1 cellular context compared by ENCODE assay signal in genomic region chr12:95515197-95515596, GRCh38.
TF ChIP-seq lines count a peak whose summit lies in the region.

No MANE protein-coding gene starts in this region.

TF ChIP-seq in H1, 55 proteins besides CTCF, POLR2A, EP300 and RAD21:
- TF ChIP-seq CHD1 (IDR thresholded peaks at IDR 0.05; ENCODE audit: low read depth, low read length) (no peak), BCL11A (IDR thresholded peaks at IDR 0.05; ENCODE audit: low read depth in 2 of 2, low read length in 2 of 2) (no peak), POLR2AphosphoS5 (IDR thresholded peaks at IDR 0.05; ENCODE audit: low read depth, low read length) (peak; percentile 64; the same call in 1 of the 2 replicates)
